In the genomic region with DNA sequence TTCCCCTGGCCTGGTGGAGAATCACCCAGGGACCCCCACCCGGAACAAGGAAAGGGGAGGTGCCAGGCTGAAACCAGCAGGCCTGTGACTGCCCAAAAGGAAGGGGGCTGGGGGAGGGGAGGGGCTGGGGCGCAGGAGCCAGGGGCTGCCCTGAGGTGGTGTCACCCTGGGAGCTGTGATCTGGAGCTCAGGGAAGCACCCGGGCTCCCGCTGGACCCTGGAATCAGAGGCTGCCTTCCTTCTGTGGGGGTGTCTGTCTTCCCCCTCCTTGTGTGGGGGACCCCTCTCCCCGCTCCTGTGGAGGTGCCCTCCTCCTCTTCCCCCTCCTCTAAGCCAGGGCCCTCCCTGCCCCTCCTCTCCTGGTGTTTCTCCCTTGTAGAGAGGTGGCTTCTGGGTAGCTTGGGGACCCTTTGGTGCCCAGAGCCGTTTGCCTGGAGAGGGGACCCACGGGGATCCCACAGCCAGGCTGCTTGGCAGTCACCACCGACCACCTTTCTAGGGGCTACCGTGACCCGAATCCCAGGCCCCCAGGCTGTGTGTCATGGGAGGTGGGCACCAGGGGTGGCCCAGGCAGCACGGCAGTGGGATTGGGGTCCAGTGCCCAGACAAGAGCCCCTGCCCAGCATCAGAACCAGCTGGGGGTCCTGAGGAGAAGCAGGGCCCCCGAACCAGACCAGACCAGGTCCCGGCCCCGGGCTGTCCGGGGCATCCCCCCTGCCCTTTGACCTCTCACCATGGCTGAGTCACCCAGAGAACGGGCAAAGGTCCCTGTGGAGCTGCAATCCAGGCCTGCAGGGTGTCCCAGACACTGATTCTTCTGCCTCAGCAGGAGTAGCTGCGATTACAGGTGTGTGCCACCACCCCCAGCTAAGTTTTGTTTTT, we compare ENCODE assay signal across 1 cellular context.
TF ChIP-seq lines count a peak whose summit lies in the region.

No MANE protein-coding gene starts in this region.

TF ChIP-seq in HepG2, 621 proteins besides CTCF, POLR2A, EP300 and RAD21 (continued from another document and continues in another):
- peak; percentile 10; the same call in 1 of the 2 replicates for TF ChIP-seq KAT8 (CRISPR knock-in tag; IDR thresholded peaks at IDR 0.05)
- no peak for TF ChIP-seq GRHL1 (CRISPR knock-in tag; conservative IDR thresholded peaks at IDR 0.05)
- TF ChIP-seq ZNF33B (CRISPR knock-in tag; IDR thresholded peaks at IDR 0.05), result no peak
- TF ChIP-seq KDM5A (IDR thresholded peaks at IDR 0.05; ENCODE audit: borderline replicate concordance, low read length), result no peak
- no peak for TF ChIP-seq EEA1 (CRISPR knock-in tag; IDR thresholded peaks at IDR 0.05; ENCODE audit: borderline replicate concordance)
- TF ChIP-seq, protein P1, sequence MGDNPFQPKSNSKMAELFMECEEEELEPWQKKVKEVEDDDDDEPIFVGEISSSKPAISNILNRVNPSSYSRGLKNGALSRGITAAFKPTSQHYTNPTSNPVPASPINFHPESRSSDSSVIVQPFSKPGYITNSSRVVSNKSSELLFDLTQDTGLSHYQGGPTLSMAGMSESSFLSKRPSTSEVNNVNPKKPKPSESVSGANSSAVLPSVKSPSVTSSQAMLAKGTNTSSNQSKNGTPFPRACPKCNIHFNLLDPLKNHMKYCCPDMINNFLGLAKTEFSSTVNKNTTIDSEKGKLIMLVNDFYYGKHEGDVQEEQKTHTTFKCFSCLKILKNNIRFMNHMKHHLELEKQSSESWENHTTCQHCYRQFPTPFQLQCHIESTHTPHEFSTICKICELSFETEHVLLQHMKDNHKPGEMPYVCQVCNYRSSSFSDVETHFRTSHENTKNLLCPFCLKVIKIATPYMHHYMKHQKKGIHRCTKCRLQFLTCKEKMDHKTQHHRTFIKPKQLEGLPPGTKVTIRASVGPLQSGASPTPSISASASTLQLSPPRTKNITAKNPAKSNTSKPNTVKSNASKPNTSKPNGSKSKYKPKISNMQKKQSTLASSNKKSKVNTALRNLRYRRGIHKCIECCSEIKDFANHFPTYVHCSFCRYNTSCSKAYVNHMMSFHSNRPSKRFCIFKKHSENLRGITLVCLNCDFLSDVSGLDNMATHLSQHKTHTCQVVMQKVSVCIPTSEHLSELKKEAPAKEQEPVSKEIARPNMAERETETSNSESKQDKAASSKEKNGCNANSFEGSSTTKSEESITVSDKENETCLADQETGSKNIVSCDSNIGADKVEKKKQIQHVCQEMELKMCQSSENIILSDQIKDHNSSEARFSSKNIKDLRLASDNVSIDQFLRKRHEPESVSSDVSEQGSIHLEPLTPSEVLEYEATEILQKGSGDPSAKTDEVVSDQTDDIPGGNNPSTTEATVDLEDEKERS (CRISPR knock-in tag; IDR thresholded peaks at IDR 0.05), result peak; percentile 17; the same call in 1 of the 2 replicates
- peak; percentile 82 for TF ChIP-seq RARA (CRISPR knock-in tag; IDR thresholded peaks at IDR 0.05)
- TF ChIP-seq PHF20 (CRISPR knock-in tag; IDR thresholded peaks at IDR 0.05), result no peak
- TF ChIP-seq FOXP1 (IDR thresholded peaks at IDR 0.05), result no peak
- TF ChIP-seq FOXP1 (CRISPR knock-in tag; IDR thresholded peaks at IDR 0.05), result no peak
- no peak for TF ChIP-seq KLF16 (CRISPR knock-in tag; IDR thresholded peaks at IDR 0.05)
- TF ChIP-seq RARG (CRISPR knock-in tag; IDR thresholded peaks at IDR 0.05; ENCODE audit: low read depth), result no peak
- TF ChIP-seq ZNF543 (CRISPR knock-in tag; IDR thresholded peaks at IDR 0.05), result no peak; the same call in 1 of the 2 replicates
- no peak for TF ChIP-seq ZNF616 (CRISPR knock-in tag; IDR thresholded peaks at IDR 0.05; ENCODE audit: low read depth)
- TF ChIP-seq, protein P2, sequence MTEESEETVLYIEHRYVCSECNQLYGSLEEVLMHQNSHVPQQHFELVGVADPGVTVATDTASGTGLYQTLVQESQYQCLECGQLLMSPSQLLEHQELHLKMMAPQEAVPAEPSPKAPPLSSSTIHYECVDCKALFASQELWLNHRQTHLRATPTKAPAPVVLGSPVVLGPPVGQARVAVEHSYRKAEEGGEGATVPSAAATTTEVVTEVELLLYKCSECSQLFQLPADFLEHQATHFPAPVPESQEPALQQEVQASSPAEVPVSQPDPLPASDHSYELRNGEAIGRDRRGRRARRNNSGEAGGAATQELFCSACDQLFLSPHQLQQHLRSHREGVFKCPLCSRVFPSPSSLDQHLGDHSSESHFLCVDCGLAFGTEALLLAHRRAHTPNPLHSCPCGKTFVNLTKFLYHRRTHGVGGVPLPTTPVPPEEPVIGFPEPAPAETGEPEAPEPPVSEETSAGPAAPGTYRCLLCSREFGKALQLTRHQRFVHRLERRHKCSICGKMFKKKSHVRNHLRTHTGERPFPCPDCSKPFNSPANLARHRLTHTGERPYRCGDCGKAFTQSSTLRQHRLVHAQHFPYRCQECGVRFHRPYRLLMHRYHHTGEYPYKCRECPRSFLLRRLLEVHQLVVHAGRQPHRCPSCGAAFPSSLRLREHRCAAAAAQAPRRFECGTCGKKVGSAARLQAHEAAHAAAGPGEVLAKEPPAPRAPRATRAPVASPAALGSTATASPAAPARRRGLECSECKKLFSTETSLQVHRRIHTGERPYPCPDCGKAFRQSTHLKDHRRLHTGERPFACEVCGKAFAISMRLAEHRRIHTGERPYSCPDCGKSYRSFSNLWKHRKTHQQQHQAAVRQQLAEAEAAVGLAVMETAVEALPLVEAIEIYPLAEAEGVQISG (CRISPR knock-in tag; IDR thresholded peaks at IDR 0.05), result no peak; the same call in none of the 2 replicates
- TF ChIP-seq, protein P3, sequence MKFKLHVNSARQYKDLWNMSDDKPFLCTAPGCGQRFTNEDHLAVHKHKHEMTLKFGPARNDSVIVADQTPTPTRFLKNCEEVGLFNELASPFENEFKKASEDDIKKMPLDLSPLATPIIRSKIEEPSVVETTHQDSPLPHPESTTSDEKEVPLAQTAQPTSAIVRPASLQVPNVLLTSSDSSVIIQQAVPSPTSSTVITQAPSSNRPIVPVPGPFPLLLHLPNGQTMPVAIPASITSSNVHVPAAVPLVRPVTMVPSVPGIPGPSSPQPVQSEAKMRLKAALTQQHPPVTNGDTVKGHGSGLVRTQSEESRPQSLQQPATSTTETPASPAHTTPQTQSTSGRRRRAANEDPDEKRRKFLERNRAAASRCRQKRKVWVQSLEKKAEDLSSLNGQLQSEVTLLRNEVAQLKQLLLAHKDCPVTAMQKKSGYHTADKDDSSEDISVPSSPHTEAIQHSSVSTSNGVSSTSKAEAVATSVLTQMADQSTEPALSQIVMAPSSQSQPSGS (CRISPR knock-in tag; IDR thresholded peaks at IDR 0.05), result no peak
- TF ChIP-seq ZFP41 (CRISPR knock-in tag; IDR thresholded peaks at IDR 0.05; ENCODE audit: borderline replicate concordance), result no peak
- TF ChIP-seq HOXA3 (CRISPR knock-in tag; IDR thresholded peaks at IDR 0.05), result peak; percentile 40; the same call in 1 of the 2 replicates
- TF ChIP-seq ZNF205 (CRISPR knock-in tag; IDR thresholded peaks at IDR 0.05), result no peak
- TF ChIP-seq, protein P4, sequence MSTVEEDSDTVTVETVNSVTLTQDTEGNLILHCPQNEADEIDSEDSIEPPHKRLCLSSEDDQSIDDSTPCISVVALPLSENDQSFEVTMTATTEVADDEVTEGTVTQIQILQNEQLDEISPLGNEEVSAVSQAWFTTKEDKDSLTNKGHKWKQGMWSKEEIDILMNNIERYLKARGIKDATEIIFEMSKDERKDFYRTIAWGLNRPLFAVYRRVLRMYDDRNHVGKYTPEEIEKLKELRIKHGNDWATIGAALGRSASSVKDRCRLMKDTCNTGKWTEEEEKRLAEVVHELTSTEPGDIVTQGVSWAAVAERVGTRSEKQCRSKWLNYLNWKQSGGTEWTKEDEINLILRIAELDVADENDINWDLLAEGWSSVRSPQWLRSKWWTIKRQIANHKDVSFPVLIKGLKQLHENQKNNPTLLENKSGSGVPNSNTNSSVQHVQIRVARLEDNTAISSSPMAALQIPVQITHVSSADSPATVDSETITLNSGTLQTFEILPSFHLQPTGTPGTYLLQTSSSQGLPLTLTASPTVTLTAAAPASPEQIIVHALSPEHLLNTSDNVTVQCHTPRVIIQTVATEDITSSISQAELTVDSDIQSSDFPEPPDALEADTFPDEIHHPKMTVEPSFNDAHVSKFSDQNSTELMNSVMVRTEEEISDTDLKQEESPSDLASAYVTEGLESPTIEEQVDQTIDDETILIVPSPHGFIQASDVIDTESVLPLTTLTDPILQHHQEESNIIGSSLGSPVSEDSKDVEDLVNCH (CRISPR knock-in tag; IDR thresholded peaks at IDR 0.05), result no peak
- TF ChIP-seq ZNF235 (CRISPR knock-in tag; IDR thresholded peaks at IDR 0.05; ENCODE audit: borderline replicate concordance), result no peak
- no peak for TF ChIP-seq ZNF282 (IDR thresholded peaks at IDR 0.05; ENCODE audit: partially characterized antibody)
- TF ChIP-seq GPN1 (CRISPR knock-in tag; IDR thresholded peaks at IDR 0.05; ENCODE audit: borderline replicate concordance), result no peak
- peak; percentile 65; the same call in 1 of the 2 replicates for TF ChIP-seq ESRRA (CRISPR knock-in tag; IDR thresholded peaks at IDR 0.05; ENCODE audit: low read depth)
- TF ChIP-seq ZNF207 (IDR thresholded peaks at IDR 0.05; ENCODE audit: borderline replicate concordance), result no peak
- TF ChIP-seq ZNF264 (CRISPR knock-in tag; IDR thresholded peaks at IDR 0.05), result no peak
- peak; percentile 81 for TF ChIP-seq ZNF687 (CRISPR knock-in tag; IDR thresholded peaks at IDR 0.05)
- TF ChIP-seq ZUFSP (CRISPR knock-in tag; IDR thresholded peaks at IDR 0.05; ENCODE audit: borderline replicate concordance), result no peak
- 0 out of 2 replicates have a peak, but pooled peaks have one; percentile 52 for TF ChIP-seq ZNF136 (CRISPR knock-in tag; IDR thresholded peaks at IDR 0.05; ENCODE audit: low read depth)
- peak; percentile 56 for TF ChIP-seq RBFOX2 (IDR thresholded peaks at IDR 0.05; ENCODE audit: low read depth, low read length)
- TF ChIP-seq MAF1 (CRISPR knock-in tag; IDR thresholded peaks at IDR 0.05; ENCODE audit: borderline replicate concordance), result no peak
- no peak for TF ChIP-seq TCF12 (IDR thresholded peaks at IDR 0.05)
- TF ChIP-seq TCF12 (CRISPR knock-in tag; IDR thresholded peaks at IDR 0.05), result 0 out of 2 replicates have a peak, but pooled peaks have one; percentile 14
- no peak for TF ChIP-seq ZNF629 (CRISPR knock-in tag; conservative IDR thresholded peaks at IDR 0.05)
- TF ChIP-seq, protein P5, sequence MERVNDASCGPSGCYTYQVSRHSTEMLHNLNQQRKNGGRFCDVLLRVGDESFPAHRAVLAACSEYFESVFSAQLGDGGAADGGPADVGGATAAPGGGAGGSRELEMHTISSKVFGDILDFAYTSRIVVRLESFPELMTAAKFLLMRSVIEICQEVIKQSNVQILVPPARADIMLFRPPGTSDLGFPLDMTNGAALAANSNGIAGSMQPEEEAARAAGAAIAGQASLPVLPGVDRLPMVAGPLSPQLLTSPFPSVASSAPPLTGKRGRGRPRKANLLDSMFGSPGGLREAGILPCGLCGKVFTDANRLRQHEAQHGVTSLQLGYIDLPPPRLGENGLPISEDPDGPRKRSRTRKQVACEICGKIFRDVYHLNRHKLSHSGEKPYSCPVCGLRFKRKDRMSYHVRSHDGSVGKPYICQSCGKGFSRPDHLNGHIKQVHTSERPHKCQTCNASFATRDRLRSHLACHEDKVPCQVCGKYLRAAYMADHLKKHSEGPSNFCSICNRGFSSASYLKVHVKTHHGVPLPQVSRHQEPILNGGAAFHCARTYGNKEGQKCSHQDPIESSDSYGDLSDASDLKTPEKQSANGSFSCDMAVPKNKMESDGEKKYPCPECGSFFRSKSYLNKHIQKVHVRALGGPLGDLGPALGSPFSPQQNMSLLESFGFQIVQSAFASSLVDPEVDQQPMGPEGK (CRISPR knock-in tag; IDR thresholded peaks at IDR 0.05), result peak; percentile 55
- no peak for TF ChIP-seq ZNF333 (CRISPR knock-in tag; IDR thresholded peaks at IDR 0.05; ENCODE audit: borderline replicate concordance)
- TF ChIP-seq LCORL (IDR thresholded peaks at IDR 0.05), result no peak
- TF ChIP-seq LCORL (CRISPR knock-in tag; IDR thresholded peaks at IDR 0.05), result peak; percentile 76; the same call in 1 of the 2 replicates
